8 cellular contexts compared by ENCODE assay signal in genomic region chr4:185219551-185220344, GRCh38. TPM values are rescaled to one million over a fixed set of nuclear protein-coding genes. Genes with fewer than 3 reads are reported as not detected.
A peak's percentile ranks its signal among the peaks of the same experiment; 100 is the strongest.
DNase-seq lines count a peak whose midpoint lies in the region; ATAC-seq and TF ChIP-seq lines count a peak whose summit lies in the region.

No MANE protein-coding gene starts in this region.

- H3K4me3 Mint-ChIP-seq in stimulated activated effector memory CD8-positive, alpha-beta T cell treated with anti-CD3 and anti-CD28 coated beads, Interleukin-12 subunit alpha, Interleukin-12 subunit beta, amount 100 ng/mL, for 72 hours = no peak overlapping the region

- H3K9me3 ChIP-seq in mucosa of descending colon = no peaks in the 10 kb centered on the region

- no peaks in the 10 kb centered on the region for H3K9me3 Mint-ChIP-seq in stimulated activated effector memory CD8-positive, alpha-beta T cell treated with anti-CD3 and anti-CD28 coated beads, Interleukin-12 subunit alpha, Interleukin-12 subunit beta, amount 100 ng/mL, for 72 hours

- peaks cover 12% of the 10 kb centered on the region for H3K4me1 ChIP-seq in mucosa of descending colon (ENCODE audit: low read depth)

- intact Hi-C loops in mucosa of descending colon (cut with DNase I, micrococcal nuclease) = no loop called here

- no peak overlapping the region for H3K27ac Mint-ChIP-seq in stimulated activated effector memory CD8-positive, alpha-beta T cell treated with anti-CD3 and anti-CD28 coated beads, Interleukin-12 subunit alpha, Interleukin-12 subunit beta, amount 100 ng/mL, for 72 hours

- TF ChIP-seq CTCF in VCaP (conservative IDR thresholded peaks at IDR 0.05) = no peak
- TF ChIP-seq CTCF in mucosa of descending colon (IDR thresholded peaks at IDR 0.05) = no peak

- H3K36me3 Mint-ChIP-seq in stimulated activated effector memory CD8-positive, alpha-beta T cell treated with anti-CD3 and anti-CD28 coated beads, Interleukin-12 subunit alpha, Interleukin-12 subunit beta, amount 100 ng/mL, for 72 hours = no peaks in the 10 kb centered on the region

- H3K4me1 Mint-ChIP-seq in stimulated activated effector memory CD8-positive, alpha-beta T cell treated with anti-CD3 and anti-CD28 coated beads, Interleukin-12 subunit alpha, Interleukin-12 subunit beta, amount 100 ng/mL, for 72 hours = peaks cover 34% of the 10 kb centered on the region

- peak; percentile 61 for ATAC-seq in HG03095 (IDR thresholded peaks at IDR 0.05; ENCODE audit: unreplicated experiment)
- peak; percentile 86 for ATAC-seq in mucosa of descending colon
- ATAC-seq in stimulated activated effector memory CD8-positive, alpha-beta T cell treated with anti-CD3 and anti-CD28 coated beads, Interleukin-12 subunit alpha, Interleukin-12 subunit beta, amount 100 ng/mL, for 72 hours = no peak

- H3K36me3 ChIP-seq in mucosa of descending colon (ENCODE audit: low read depth) = no peaks in the 10 kb centered on the region

- H3K27ac ChIP-seq in VCaP = peak overlapping the region; percentile 61

- peak; percentile 57 for DNase-seq in SIG-M5 treated with dmso at 0.1 percent for 504 hours (lab: John Stamatoyannopoulos, UW; ENCODE audit: unreplicated experiment)
- no peak for DNase-seq in SIG-M5 (lab: John Stamatoyannopoulos, UW)
- peak in 2 of 3 donors; percentile 50 to 75 for DNase-seq in mucosa of descending colon
- no peak for DNase-seq in NCI-H146 (lab: John Stamatoyannopoulos, UW)
- no peak for DNase-seq in activated CD8-positive, alpha-beta memory T cell treated with anti-CD3 and anti-CD28 coated beads, Interleukin-2, amount 50 U/mL, for 48 hours
- DNase-seq in stimulated activated effector memory CD8-positive, alpha-beta T cell treated with anti-CD3 and anti-CD28 coated beads, Interleukin-12 subunit alpha, Interleukin-12 subunit beta, amount 100 ng/mL, for 72 hours (ENCODE audit: low spot score in 2 of 2) = no peak

- no peak overlapping the region for H3K4me3 ChIP-seq in mucosa of descending colon

RNA-seq across cellular contexts. Expression of gene SNX25, which starts 10.3 kb away (rescaled TPM):
- 10 to 100 TPM; 10.8 to 29.7 (median 16.8) TPM for total RNA-seq in mucosa of descending colon

RNA-seq across cellular contexts. Expression of gene CFAP97, which starts 15.9 kb away (rescaled TPM):
- 10 to 100 TPM; 12.4 to 44.3 (median 16.6) TPM for total RNA-seq in mucosa of descending colon

Comparison
In these comparisons a context has a peak if more than half of its experiments do, and no peak if none do; other contexts are left out.
1. DNase-seq: peak in SIG-M5 treated with dmso at 0.1 percent for 504 hours (single experiment) and mucosa of descending colon (2 of 3); none in SIG-M5 (single experiment), NCI-H146 (single experiment), activated CD8-positive, alpha-beta memory T cell treated with anti-CD3 and anti-CD28 coated beads, Interleukin-2, amount 50 U/mL, for 48 hours (single experiment) and stimulated activated effector memory CD8-positive, alpha-beta T cell treated with anti-CD3 and anti-CD28 coated beads, Interleukin-12 subunit alpha, Interleukin-12 subunit beta, amount 100 ng/mL, for 72 hours (0 of 2).